ENCODE assay signal across 8 cellular contexts in the genomic region with DNA sequence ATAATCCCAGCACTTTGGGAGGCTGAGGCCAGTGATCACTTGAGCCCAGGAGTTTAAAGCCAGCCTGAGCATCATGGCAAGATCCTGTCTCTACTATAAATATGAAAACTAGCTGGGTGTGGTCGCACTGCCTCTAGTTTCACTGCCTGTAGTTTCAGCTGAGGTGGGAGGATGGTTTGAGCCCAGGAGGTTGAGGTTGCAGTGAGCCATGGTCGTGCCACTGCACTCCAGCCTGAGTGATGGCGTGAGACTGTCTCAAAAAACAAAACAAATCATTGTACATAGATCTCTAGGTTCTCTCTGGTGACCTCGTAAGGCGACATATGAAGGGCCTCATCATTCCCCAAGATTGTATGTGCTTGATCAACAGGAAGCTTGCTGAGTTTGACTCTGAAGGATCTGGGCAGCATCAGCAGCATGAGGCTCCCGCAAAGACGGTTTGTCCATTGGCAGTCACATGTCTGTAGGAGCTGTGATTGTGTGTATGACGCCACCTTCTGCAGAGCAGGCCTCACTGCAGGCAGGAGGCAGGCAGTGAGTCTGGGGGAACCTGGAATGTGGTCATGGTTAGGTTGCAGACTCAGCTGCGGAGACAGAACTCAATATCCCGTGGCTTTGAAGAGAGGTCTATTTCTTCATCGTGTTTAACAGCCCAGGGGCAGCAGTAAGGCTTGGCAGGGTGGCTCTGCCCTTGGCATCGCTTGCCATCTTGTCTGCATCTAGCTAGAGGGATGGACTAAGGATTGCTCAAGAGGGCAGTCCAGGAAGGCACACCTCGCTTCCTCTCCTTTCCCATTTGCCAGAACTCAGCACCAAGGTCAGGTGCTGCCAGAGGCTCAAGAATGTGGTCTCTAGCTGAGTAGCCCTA. TPM values are rescaled to one million over a fixed set of nuclear protein-coding genes. Genes with fewer than 3 reads are reported as not detected.
A peak's percentile ranks its signal among the peaks of the same experiment; 100 is the strongest.
DNase-seq lines count a peak whose midpoint lies in the region; ATAC-seq and TF ChIP-seq lines count a peak whose summit lies in the region.

No MANE protein-coding gene starts in this region.

- H3K4me3 ChIP-seq in SJCRH30 = no peak overlapping the region

- peaks cover 40% of the 10 kb centered on the region for H3K36me3 ChIP-seq in SJCRH30

- DNase-seq in D341Med (ENCODE audit: low spot score) (peak; percentile 77), HCEC 1CT (peak; percentile 52), SJCRH30 (peak; percentile 78 to 84), erythroblast (lab: John Stamatoyannopoulos, UW) (peak; percentile 9 to 37), non-pigmented ciliary epithelial cell (ENCODE audit: low read depth) (peak; percentile 32)
- DNase-seq in activated CD4-positive, alpha-beta T cell treated with anti-CD3 and anti-CD28 coated beads for 1 hour = no peak

- H3K27ac ChIP-seq in SJCRH30 = no peak overlapping the region

- no peaks in the 10 kb centered on the region for H3K9me3 ChIP-seq in SJCRH30 (replicated peaks)

- ATAC-seq in HG02610 (IDR thresholded peaks at IDR 0.05; ENCODE audit: unreplicated experiment) = no peak
- no peak for ATAC-seq in GM21576 (IDR thresholded peaks at IDR 0.05; ENCODE audit: unreplicated experiment)

- TF ChIP-seq POLR2A in erythroblast (IDR thresholded peaks at IDR 0.05; ENCODE audit: low read length) = no peak

- no peaks in the 10 kb centered on the region for H3K27me3 ChIP-seq in SJCRH30

- no peaks in the 10 kb centered on the region for H3K4me1 ChIP-seq in SJCRH30

RNA-seq across cellular contexts. Expression of a gene that starts 13.9 kb away (rescaled TPM):
- 307 and 349 TPM in 2 replicates for total RNA-seq in SJCRH30 (2014; rRNA removed; shearing (Covaris generic))
